Comparison of ENCODE assay signal across 22 cellular contexts in the genomic region with DNA sequence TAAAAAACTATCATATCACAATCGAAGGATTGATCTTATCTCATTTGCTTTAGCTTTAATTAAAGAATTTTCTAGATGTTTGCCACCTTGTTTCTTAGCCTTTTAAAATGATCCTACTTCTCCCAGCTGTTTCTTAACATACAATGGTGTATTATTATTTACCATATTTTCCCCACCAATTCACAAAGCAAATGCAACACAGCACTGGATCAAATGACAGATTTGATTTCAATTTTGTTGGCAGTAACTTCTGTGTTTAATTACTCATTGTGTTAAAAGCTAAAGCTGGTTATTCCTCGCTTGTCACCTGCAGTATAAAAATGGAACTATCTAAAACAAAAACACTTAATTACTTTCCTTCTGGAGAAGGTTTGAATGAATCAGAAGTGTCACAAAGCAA. TPM values are rescaled to one million over a fixed set of nuclear protein-coding genes. Genes with fewer than 3 reads are reported as not detected.
A peak's percentile ranks its signal among the peaks of the same experiment; 100 is the strongest.
DNase-seq lines count a peak whose midpoint lies in the region; ATAC-seq, FAIRE-seq and TF ChIP-seq lines count a peak whose summit lies in the region.
"Had no signal": no experiment of that assay in that cellular context is flagged by ENCODE, and none has a peak within 500 bp of the region (broad histone marks: within the 10 kb centered on the region; RNA-seq: fewer than 3 reads in every experiment).

No MANE protein-coding gene starts in this region.

- TF ChIP-seq CTCF in psoas muscle (IDR thresholded peaks at IDR 0.05) = no peak

- peaks cover 80% of the 10 kb centered on the region for H3K4me1 ChIP-seq in psoas muscle

- H3K27ac ChIP-seq in psoas muscle = peak overlapping the region; percentile 94

- FAIRE-seq in endometrium (lab: Jason Lieb, UNC) = peak; percentile 74
- FAIRE-seq: RCC 7860 had no signal

- no peak overlapping the region for H3K4me3 ChIP-seq in psoas muscle
- H3K4me3 ChIP-seq: GM23338 had no signal

- 56 to 70% (median 58%) methylated on average over 2 of the region's 2 CpGs for WGBS in psoas muscle, 3 donors

- no peaks in the 10 kb centered on the region for H3K27me3 ChIP-seq in psoas muscle (ENCODE audit: insufficient read depth in 3 of 3, low read length in 2 of 3)

- H3K36me3 ChIP-seq in psoas muscle (ENCODE audit: insufficient read depth in 1 of 2, low read depth in 1 of 2) = peaks cover 0 to 38% of the 10 kb centered on the region in 2 donors

- DNase-seq in NCI-H2107 treated with DMSO at 0.1 percent for 48 hours (lab: John Stamatoyannopoulos, UW; ENCODE audit: unreplicated experiment) (peak; percentile 31), NCI-H2107 (lab: John Stamatoyannopoulos, UW) (no peak), NCI-H1436 treated with DMSO at 0.1 percent for 48 hours (lab: John Stamatoyannopoulos, UW) (peak; percentile 79), psoas muscle (no peak), islet precursor cell (no peak)
- DNase-seq: 8988T; CD4-positive, alpha-beta T cell; DMS153; GDM1; NCI-H1092 treated with DMSO at 0.1 percent for 48 hours; NCI-H1930; NCI-H2227 treated with DMSO at 0.1 percent for 48 hours; NCI-H526; NK-92 treated with Interleukin-12 subunit alpha and Interleukin-12 subunit beta, amount 100 ng/mL, for 24 hours; SW 1271 had no signal

- intact Hi-C loops in psoas muscle (cut with DNase I) = no loop called here

- ATAC-seq in psoas muscle (no peak), HG02759 (IDR thresholded peaks at IDR 0.05; ENCODE audit: unreplicated experiment) (no peak), GM18909 (IDR thresholded peaks at IDR 0.05; ENCODE audit: poor library complexity, unreplicated experiment) (no peak)
- ATAC-seq: GM23338, HCT116, Right ventricle myocardium inferior had no signal

- no peaks in the 10 kb centered on the region for H3K9me3 ChIP-seq in psoas muscle

RNA-seq across cellular contexts. Expression of a gene that starts 19.6 kb away (rescaled TPM):
- total RNA-seq in psoas muscle = 1,000 to 10,000 TPM in 2 of 4 donors, 100 to 1,000 TPM in 2; 792 to 1,728 (median 949) TPM
- polyA plus RNA-seq in psoas muscle = 100 to 1,000 TPM in 2 of 3 donors, 10 to 100 TPM in 1; 70.6 to 536 (median 234) TPM

Comparison
In these comparisons a context has a peak if more than half of its experiments do, and no peak if none do; other contexts are left out.
1. DNase-seq: peak in NCI-H2107 treated with DMSO at 0.1 percent for 48 hours (single experiment) and NCI-H1436 treated with DMSO at 0.1 percent for 48 hours (single experiment); none in NCI-H2107 (single experiment), psoas muscle (0 of 2) and islet precursor cell (single experiment).